Comparison of ENCODE assay signal across 25 cellular contexts in genomic region chr2:43146083-43146482, GRCh38.
DNase-seq lines count a peak whose midpoint lies in the region; ATAC-seq and TF ChIP-seq lines count a peak whose summit lies in the region.
"Had no signal": no experiment of that assay in that cellular context is flagged by ENCODE, and none has a peak within 500 bp of the region (broad histone marks: within the 10 kb centered on the region; RNA-seq: fewer than 3 reads in every experiment).

No MANE protein-coding gene starts in this region.

- CTCF ChIA-PET in RWPE1 (lab: Yijun Ruan, JAX): interaction anchor here (0.6 kb wide), 1 partner anchor 175 kb away, joined by 4 read pairs; no protein-coding TSS in a partner anchor

- H3K4me1 Mint-ChIP-seq in activated naive CD8-positive, alpha-beta T cell (ENCODE audit: low read depth): peaks cover 77% of the 10 kb centered on the region
- peaks cover 59% of the 10 kb centered on the region for H3K4me1 Mint-ChIP-seq in activated naive CD8-positive, alpha-beta T cell treated with anti-CD3 and anti-CD28 coated beads, Interleukin-2, amount 50 U/mL, for 24 hours
- H3K4me1 Mint-ChIP-seq in nephron progenitor cell: peaks cover 14% of the 10 kb centered on the region
- H3K4me1 Mint-ChIP-seq in glutamatergic neuron (ENCODE audit: low read depth, unreplicated experiment): no peaks in the 10 kb centered on the region

- no peak for DNase-seq in activated naive CD8-positive, alpha-beta T cell treated with anti-CD3 and anti-CD28 coated beads, Interleukin-2, amount 50 U/mL, for 24 hours
- DNase-seq in RWPE1 (ENCODE audit: low spot score) (no peak), left colon (no peak), sciatic nerve (ENCODE audit: low spot score) (no peak), medulla oblongata (ENCODE audit: extremely low spot score) (no peak), nephron progenitor cell (no peak), glutamatergic neuron (no peak)
- DNase-seq: 8988T; activated CD4-positive, alpha-beta memory T cell treated with anti-CD3 and anti-CD28 coated beads, Interleukin-2, amount 10 ng/mL, durations not matched to agents 7 days and 5 days; H9; Karpas-422; left lung; naive B cell; NCI-H1417; NCI-H2029; NCI-H524 treated with DMSO at 0.1 percent for 48 hours; pancreas; PC-3; retina; SHP77; stimulated activated naive CD8-positive, alpha-beta T cell treated with anti-CD3 and anti-CD28 coated beads, Interleukin-15, Interleukin-2, amounts not matched to agents 100 U/mL and 50 U/mL, for 24 hours had no signal

- intact Hi-C loops in left colon (cut with DNase I, micrococcal nuclease): no loop called here
- intact Hi-C loops in sciatic nerve (cut with DNase I): no loop called here

- H3K27ac Mint-ChIP-seq in activated naive CD8-positive, alpha-beta T cell: peak overlapping the region; percentile 23
- no peak overlapping the region for H3K27ac Mint-ChIP-seq in activated naive CD8-positive, alpha-beta T cell treated with anti-CD3 and anti-CD28 coated beads, Interleukin-2, amount 50 U/mL, for 24 hours
- H3K27ac Mint-ChIP-seq in nephron progenitor cell (no peak overlapping the region), glutamatergic neuron (ENCODE audit: unreplicated experiment) (no peak overlapping the region)
- H3K27ac Mint-ChIP-seq: activated CD4-positive, alpha-beta memory T cell treated with anti-CD3 and anti-CD28 coated beads, Interleukin-2, amount 10 ng/mL, durations not matched to agents 7 days and 5 days; mesothelial cell of epicardium had no signal

- no peaks in the 10 kb centered on the region for H3K36me3 Mint-ChIP-seq in activated naive CD8-positive, alpha-beta T cell
- no peaks in the 10 kb centered on the region for H3K36me3 Mint-ChIP-seq in activated naive CD8-positive, alpha-beta T cell treated with anti-CD3 and anti-CD28 coated beads, Interleukin-2, amount 50 U/mL, for 24 hours (ENCODE audit: low read depth)
- no peaks in the 10 kb centered on the region for H3K36me3 Mint-ChIP-seq in nephron progenitor cell (ENCODE audit: low read depth)
- H3K36me3 Mint-ChIP-seq in glutamatergic neuron (ENCODE audit: unreplicated experiment): no peaks in the 10 kb centered on the region
- H3K36me3 Mint-ChIP-seq: activated naive CD4-positive, alpha-beta T cell treated with anti-CD3 and anti-CD28 coated beads, Interleukin-2, amount 50 U/mL, for 24 hours; mesothelial cell of epicardium; naive B cell had no signal

- POLR2A ChIA-PET in RWPE1 (lab: Yijun Ruan, JAX; ENCODE audit: low non-redundant PET): no interaction called here

- no peak for ATAC-seq in activated naive CD8-positive, alpha-beta T cell treated with anti-CD3 and anti-CD28 coated beads, Interleukin-2, amount 50 U/mL, for 24 hours
- peak; percentile 14 for ATAC-seq in left colon
- peak; percentile 61 for ATAC-seq in sciatic nerve
- ATAC-seq: left lung; pancreas; PC-3; stimulated activated naive CD8-positive, alpha-beta T cell treated with anti-CD3 and anti-CD28 coated beads, Interleukin-15, Interleukin-2, amounts not matched to agents 100 U/mL and 50 U/mL, for 24 hours had no signal

- no peak overlapping the region for H3K4me3 Mint-ChIP-seq in activated naive CD8-positive, alpha-beta T cell
- no peak overlapping the region for H3K4me3 Mint-ChIP-seq in activated naive CD8-positive, alpha-beta T cell treated with anti-CD3 and anti-CD28 coated beads, Interleukin-2, amount 50 U/mL, for 24 hours
- H3K4me3 Mint-ChIP-seq in nephron progenitor cell: no peak overlapping the region
- H3K4me3 Mint-ChIP-seq in glutamatergic neuron (ENCODE audit: unreplicated experiment): no peak overlapping the region
- H3K4me3 Mint-ChIP-seq: activated CD4-positive, alpha-beta memory T cell treated with anti-CD3 and anti-CD28 coated beads, Interleukin-2, amount 10 ng/mL, durations not matched to agents 7 days and 5 days; activated naive CD4-positive, alpha-beta T cell treated with anti-CD3 and anti-CD28 coated beads, Interleukin-2, amount 50 U/mL, for 24 hours; mesothelial cell of epicardium; naive B cell had no signal

- no peaks in the 10 kb centered on the region for H3K9me3 Mint-ChIP-seq in activated naive CD8-positive, alpha-beta T cell (ENCODE audit: low read depth)
- no peaks in the 10 kb centered on the region for H3K9me3 Mint-ChIP-seq in activated naive CD8-positive, alpha-beta T cell treated with anti-CD3 and anti-CD28 coated beads, Interleukin-2, amount 50 U/mL, for 24 hours
- no peaks in the 10 kb centered on the region for H3K9me3 Mint-ChIP-seq in nephron progenitor cell
- H3K9me3 Mint-ChIP-seq in glutamatergic neuron (ENCODE audit: unreplicated experiment): peaks cover 1% of the 10 kb centered on the region
- H3K9me3 Mint-ChIP-seq: activated CD4-positive, alpha-beta memory T cell treated with anti-CD3 and anti-CD28 coated beads, Interleukin-2, amount 10 ng/mL, durations not matched to agents 7 days and 5 days; activated naive CD4-positive, alpha-beta T cell treated with anti-CD3 and anti-CD28 coated beads, Interleukin-2, amount 50 U/mL, for 24 hours; H9; mesothelial cell of epicardium; naive B cell had no signal

- H3K27me3 Mint-ChIP-seq in activated naive CD8-positive, alpha-beta T cell: no peaks in the 10 kb centered on the region
- no peaks in the 10 kb centered on the region for H3K27me3 Mint-ChIP-seq in activated naive CD8-positive, alpha-beta T cell treated with anti-CD3 and anti-CD28 coated beads, Interleukin-2, amount 50 U/mL, for 24 hours
- no peaks in the 10 kb centered on the region for H3K27me3 Mint-ChIP-seq in nephron progenitor cell (ENCODE audit: low read depth, poor library complexity)
- peaks cover 2% of the 10 kb centered on the region for H3K27me3 Mint-ChIP-seq in glutamatergic neuron (ENCODE audit: unreplicated experiment)
- H3K27me3 Mint-ChIP-seq: activated CD4-positive, alpha-beta memory T cell treated with anti-CD3 and anti-CD28 coated beads, Interleukin-2, amount 10 ng/mL, durations not matched to agents 7 days and 5 days; activated naive CD4-positive, alpha-beta T cell treated with anti-CD3 and anti-CD28 coated beads, Interleukin-2, amount 50 U/mL, for 24 hours; naive B cell had no signal

- peak overlapping the region; percentile 58 for H3K27ac ChIP-seq in RWPE1
- H3K27ac ChIP-seq: epithelial cell of prostate, left lung, pancreas had no signal

- no peak for TF ChIP-seq CTCF in RWPE1 (conservative IDR thresholded peaks at IDR 0.05; ENCODE audit: low read depth)
- TF ChIP-seq CTCF in nephron progenitor cell (IDR thresholded peaks at IDR 0.05): no peak
- no peak for TF ChIP-seq CTCF in glutamatergic neuron (IDR thresholded peaks at IDR 0.05; ENCODE audit: partially characterized antibody, unreplicated experiment)
